Comparison of ENCODE assay signal across 9 cellular contexts in genomic region chr19:1945899-1946298, GRCh38. TPM values are rescaled to one million over a fixed set of nuclear protein-coding genes. Genes with fewer than 3 reads are reported as not detected.
A peak's percentile ranks its signal among the peaks of the same experiment; 100 is the strongest.
DNase-seq lines count a peak whose midpoint lies in the region; ATAC-seq and TF ChIP-seq lines count a peak whose summit lies in the region.
"Had no signal": no experiment of that assay in that cellular context is flagged by ENCODE, and none has a peak within 500 bp of the region (broad histone marks: within the 10 kb centered on the region; RNA-seq: fewer than 3 reads in every experiment).

No MANE protein-coding gene starts in this region.

- peaks cover 10% of the 10 kb centered on the region for H3K4me1 ChIP-seq in cardiac muscle cell (ENCODE audit: low read depth)

- no peaks in the 10 kb centered on the region for H3K27me3 Mint-ChIP-seq in nephron (ENCODE audit: low read depth)

- no peaks in the 10 kb centered on the region for H3K9me3 Mint-ChIP-seq in nephron
- H3K9me3 Mint-ChIP-seq: activated naive CD4-positive, alpha-beta T cell treated with anti-CD3 and anti-CD28 coated beads, Interleukin-2, amount 50 U/mL, for 72 hours had no signal

- peak overlapping the region in 2 of 3 experiments; percentile 32 to 45 for H3K4me3 Mint-ChIP-seq in nephron

- peaks cover 15% of the 10 kb centered on the region for H3K36me3 Mint-ChIP-seq in nephron (ENCODE audit: low read depth)

- intact Hi-C loops in cardiac septum (cut with DNase I), result no loop called here

- TF ChIP-seq CTCF in cardiac muscle cell (IDR thresholded peaks at IDR 0.05; ENCODE audit: low read depth, low read length) (peak; percentile 55), RWPE1 (conservative IDR thresholded peaks at IDR 0.05; ENCODE audit: low read depth) (peak; percentile 38; the same call in 1 of the 2 replicates), nephron (IDR thresholded peaks at IDR 0.05; ENCODE audit: unreplicated experiment in 3 of 3) (peak; percentile 43 to 64 (median 56))

- no peaks in the 10 kb centered on the region for H3K27me3 ChIP-seq in cardiac muscle cell

- CTCF ChIA-PET in RWPE1 (lab: Yijun Ruan, JAX), result interaction anchor here (0.7 to 1.1 kb wide), 3 partner anchors 12 to 82 kb away, joined by 3 to 5 read pairs (median 3); no protein-coding TSS in a partner anchor

- H3K9me3 ChIP-seq in cardiac muscle cell (ENCODE audit: low read depth), result no peaks in the 10 kb centered on the region

- H3K4me1 Mint-ChIP-seq in nephron, result peaks cover 10% of the 10 kb centered on the region

- POLR2A ChIA-PET in RWPE1 (lab: Yijun Ruan, JAX; ENCODE audit: low non-redundant PET), result no interaction called here

- H3K4me3 ChIP-seq in cardiac muscle cell, result no peak overlapping the region

- no peak overlapping the region for H3K27ac Mint-ChIP-seq in nephron

- no peaks in the 10 kb centered on the region for H3K36me3 ChIP-seq in cardiac muscle cell

- ATAC-seq in activated CD4-positive, CD25-positive, alpha-beta regulatory T cell treated with anti-CD3 and anti-CD28 coated beads, Interleukin-2, amount 50 U/mL, for 24 hours, result no peak
- no peak for ATAC-seq in HG03025 (IDR thresholded peaks at IDR 0.05; ENCODE audit: low FRiP score, unreplicated experiment)
- ATAC-seq: activated naive CD4-positive, alpha-beta T cell treated with anti-CD3 and anti-CD28 coated beads, Interleukin-2, amount 50 U/mL, for 72 hours had no signal

- DNase-seq in cardiac muscle cell (ENCODE audit: low read depth in 1 of 2, low spot score in 1 of 2) (peak; percentile 29 to 56), cardiac septum (ENCODE audit: low spot score) (no peak), RWPE1 (ENCODE audit: low spot score) (peak; percentile 34), ecto neural progenitor cell (ENCODE audit: low spot score) (peak; percentile 80), OCI-M2 (lab: John Stamatoyannopoulos, UW; ENCODE audit: unreplicated experiment) (no peak)

- H3K27ac ChIP-seq in cardiac muscle cell (no peak overlapping the region), RWPE1 (peak overlapping the region; percentile 99; the same call in 1 of the 2 replicates)

RNA-seq across cellular contexts. Expression of gene CSNK1G2, which starts 4.9 kb away (rescaled TPM):
- total RNA-seq in cardiac muscle cell, result 92.6 and 100 TPM in 2 replicates
- polyA plus RNA-seq in cardiac muscle cell, result 81.1 and 97.7 TPM in 2 replicates
- 31.4 TPM for total RNA-seq in cardiac septum

RNA-seq across cellular contexts. Expression of gene ADAT3, which starts 40.7 kb away (rescaled TPM):
- 11.2 and 16.3 TPM in 2 replicates for total RNA-seq in cardiac muscle cell
- 5.9 and 14.3 TPM in 2 replicates for polyA plus RNA-seq in cardiac muscle cell
- total RNA-seq in cardiac septum, result 2.1 TPM

RNA-seq across cellular contexts. Expression of gene SCAMP4, which starts 40.7 kb away (rescaled TPM):
- total RNA-seq in cardiac muscle cell, result 58.0 and 62.5 TPM in 2 replicates
- 53.7 and 58.5 TPM in 2 replicates for polyA plus RNA-seq in cardiac muscle cell
- total RNA-seq in cardiac septum, result 14.9 TPM

Comparison
In these comparisons a context has a peak if more than half of its experiments do, and no peak if none do; other contexts are left out.
1. DNase-seq: peak in cardiac muscle cell (2 of 2), RWPE1 (single experiment) and ecto neural progenitor cell (single experiment); none in cardiac septum (single experiment) and OCI-M2 (single experiment).
2. Peak in every context shown above with its lines, with median percentiles within 50 percentile points of each other: CTCF ChIP-seq.